ENCODE assay signal across 24 cellular contexts in genomic region chr1:37493336-37494098, GRCh38. TPM values are rescaled to one million over a fixed set of nuclear protein-coding genes. Genes with fewer than 3 reads are reported as not detected.
DNase-seq lines count a peak whose midpoint lies in the region; ATAC-seq and TF ChIP-seq lines count a peak whose summit lies in the region.
"Had no signal": no experiment of that assay in that cellular context is flagged by ENCODE, and none has a peak within 500 bp of the region (broad histone marks: within the 10 kb centered on the region; RNA-seq: fewer than 3 reads in every experiment).

No MANE protein-coding gene starts in this region.

- H3K36me3 Mint-ChIP-seq in activated CD8-positive, alpha-beta T cell treated with anti-CD3 and anti-CD28 coated beads for 36 hours (ENCODE audit: low read depth): peaks cover 29% of the 10 kb centered on the region
- peaks cover 25% of the 10 kb centered on the region for H3K36me3 Mint-ChIP-seq in activated CD8-positive, alpha-beta T cell treated with anti-CD3 and anti-CD28 coated beads, Interleukin-2, amount 10 ng/mL, durations not matched to agents 7 days and 5 days (ENCODE audit: low read depth)
- peaks cover 14% of the 10 kb centered on the region for H3K36me3 Mint-ChIP-seq in Caco-2 (ENCODE audit: insufficient read depth, unreplicated experiment)
- H3K36me3 Mint-ChIP-seq in T-helper 2 cell treated with Interferon-gamma antibody and Interleukin-4, amounts not matched to agents 5 μg/mL and 100 μg/mL, for 36 hours (ENCODE audit: low read depth): peaks cover 29% of the 10 kb centered on the region
- H3K36me3 Mint-ChIP-seq in memory B cell: peaks cover 20% of the 10 kb centered on the region

- peak overlapping the region; percentile 40 for H3K27ac Mint-ChIP-seq in activated CD8-positive, alpha-beta T cell treated with anti-CD3 and anti-CD28 coated beads for 36 hours
- H3K27ac Mint-ChIP-seq in activated CD8-positive, alpha-beta T cell treated with anti-CD3 and anti-CD28 coated beads, Interleukin-2, amount 10 ng/mL, durations not matched to agents 7 days and 5 days: no peak overlapping the region
- no peak overlapping the region for H3K27ac Mint-ChIP-seq in Caco-2 (ENCODE audit: unreplicated experiment)
- peak overlapping the region; percentile 22 for H3K27ac Mint-ChIP-seq in T-helper 2 cell treated with Interferon-gamma antibody and Interleukin-4, amounts not matched to agents 5 μg/mL and 100 μg/mL, for 36 hours
- H3K27ac Mint-ChIP-seq in memory B cell: peak overlapping the region; percentile 73

- no peak overlapping the region for H3K4me3 ChIP-seq in Caco-2 (ENCODE audit: low read depth, low read length)
- H3K4me3 ChIP-seq in heart right ventricle: no peak overlapping the region
- H3K4me3 ChIP-seq: esophagus muscularis mucosa, gastrocnemius medialis, GM23248, lung, ovary, PC-9, vagina had no signal

- CTCF ChIA-PET in activated CD8-positive, alpha-beta T cell treated with anti-CD3 and anti-CD28 coated beads for 36 hours (lab: Charles Lee): interaction anchor here (0.9 to 17.7 kb wide), 3 partner anchors 14 to 35 kb away, joined by 3 to 380 read pairs (median 4); no protein-coding TSS in a partner anchor
- CTCF ChIA-PET in activated CD8-positive, alpha-beta T cell treated with anti-CD3 and anti-CD28 coated beads, Interleukin-2, amount 10 ng/mL, durations not matched to agents 7 days and 5 days (lab: Charles Lee): interaction anchor here (1.1 to 11.1 kb wide), 3 partner anchors 21 to 37 kb away, joined by 3 to 269 read pairs (median 4); no protein-coding TSS in a partner anchor
- CTCF ChIA-PET in Caco-2 (lab: Charles Lee): no interaction called here
- CTCF ChIA-PET in HEK293T (lab: Yijun Ruan, JAX): interaction anchor here (0.9 kb wide), 1 partner anchor 327 kb away, joined by 3 read pairs; no protein-coding TSS in a partner anchor

- H3K4me1 ChIP-seq in Caco-2 (no peaks in the 10 kb centered on the region), heart right ventricle (peaks cover 0 to 10% (median 0%) of the 10 kb centered on the region in 9 donors)
- H3K4me1 ChIP-seq: BE2C, vagina had no signal

- DNase-seq in activated CD8-positive, alpha-beta T cell treated with anti-CD3 and anti-CD28 coated beads for 36 hours: no peak
- DNase-seq in activated CD8-positive, alpha-beta T cell treated with anti-CD3 and anti-CD28 coated beads, Interleukin-2, amount 10 ng/mL, durations not matched to agents 7 days and 5 days: no peak
- DNase-seq in Caco-2 (no peak), memory B cell (ENCODE audit: low spot score in 2 of 2) (no peak), HEK293T (ENCODE audit: extremely low spot score) (no peak), cortex of kidney (lab: John Stamatoyannopoulos, UW) (no peak), heart right ventricle (no peak)
- no peak for DNase-seq in T-helper 2 cell treated with Interferon-gamma antibody and Interleukin-4, amounts not matched to agents 5 μg/mL and 100 μg/mL, for 36 hours (ENCODE audit: low spot score)
- DNase-seq: activated gamma-delta T cell; BE2C; effector CD8-positive, alpha-beta T cell; gastrocnemius medialis; GM23248; MV-4-11; NCI-H1694 treated with DMSO at 0.1 percent for 48 hours; NCI-H226; ovary; PC-9; right cardiac atrium; stimulated activated CD4-positive, alpha-beta T cell treated with anti-CD3 and anti-CD28 coated beads, Interleukin-12 subunit alpha, Interleukin-12 subunit beta, amount 100 ng/mL, for 4 hours; substantia nigra had no signal

- H3K9me3 ChIP-seq in Caco-2: no peaks in the 10 kb centered on the region
- no peaks in the 10 kb centered on the region for H3K9me3 ChIP-seq in heart right ventricle
- H3K9me3 ChIP-seq: BE2C, esophagus muscularis mucosa, gastrocnemius medialis, ovary, vagina had no signal

- intact Hi-C loops in activated CD8-positive, alpha-beta T cell treated with anti-CD3 and anti-CD28 coated beads for 36 hours (cut with micrococcal nuclease): no loop called here
- intact Hi-C loops in Caco-2 (cut with micrococcal nuclease; ENCODE audit: unreplicated experiment): no loop called here
- intact Hi-C loops in heart right ventricle (cut with DNase I): no loop called here

- no peak for TF ChIP-seq CTCF in activated CD8-positive, alpha-beta T cell treated with anti-CD3 and anti-CD28 coated beads for 36 hours (IDR thresholded peaks at IDR 0.05)
- TF ChIP-seq CTCF in Caco-2 (IDR thresholded peaks at IDR 0.05; ENCODE audit: insufficient read depth in 1 of 2, low read depth in 1 of 2, low read length in 1 of 2, severe bottlenecking in 1 of 2, unreplicated experiment in 1 of 2) (no peak), heart right ventricle (IDR thresholded peaks at IDR 0.05) (no peak)

- 84 to 90% methylated on average over 2 of the region's 2 CpGs for WGBS in heart right ventricle, 2 donors

- H3K36me3 ChIP-seq in Caco-2 (ENCODE audit: control insufficient read depth, insufficient read depth, low read length): no peaks in the 10 kb centered on the region
- H3K36me3 ChIP-seq in heart right ventricle: peaks cover 0 to 100% (median 25%) of the 10 kb centered on the region in 9 donors
- H3K36me3 ChIP-seq: BE2C, ovary had no signal

- no peak overlapping the region for H3K27ac ChIP-seq in heart right ventricle
- H3K27ac ChIP-seq: esophagus muscularis mucosa, gastrocnemius medialis, GM23248, ovary, PC-9, vagina had no signal

- peaks cover 15% of the 10 kb centered on the region for H3K4me1 Mint-ChIP-seq in activated CD8-positive, alpha-beta T cell treated with anti-CD3 and anti-CD28 coated beads for 36 hours (ENCODE audit: low read depth)
- peaks cover 6% of the 10 kb centered on the region for H3K4me1 Mint-ChIP-seq in activated CD8-positive, alpha-beta T cell treated with anti-CD3 and anti-CD28 coated beads, Interleukin-2, amount 10 ng/mL, durations not matched to agents 7 days and 5 days (ENCODE audit: low read depth)
- H3K4me1 Mint-ChIP-seq in Caco-2 (ENCODE audit: low read depth, unreplicated experiment) (no peaks in the 10 kb centered on the region), memory B cell (peaks cover 2% of the 10 kb centered on the region)
- H3K4me1 Mint-ChIP-seq in T-helper 2 cell treated with Interferon-gamma antibody and Interleukin-4, amounts not matched to agents 5 μg/mL and 100 μg/mL, for 36 hours (ENCODE audit: low read depth): peaks cover 8% of the 10 kb centered on the region

- H3K9me3 Mint-ChIP-seq in activated CD8-positive, alpha-beta T cell treated with anti-CD3 and anti-CD28 coated beads for 36 hours: no peaks in the 10 kb centered on the region
- no peaks in the 10 kb centered on the region for H3K9me3 Mint-ChIP-seq in activated CD8-positive, alpha-beta T cell treated with anti-CD3 and anti-CD28 coated beads, Interleukin-2, amount 10 ng/mL, durations not matched to agents 7 days and 5 days (ENCODE audit: insufficient read depth)
- no peaks in the 10 kb centered on the region for H3K9me3 Mint-ChIP-seq in Caco-2 (ENCODE audit: unreplicated experiment)
- H3K9me3 Mint-ChIP-seq in T-helper 2 cell treated with Interferon-gamma antibody and Interleukin-4, amounts not matched to agents 5 μg/mL and 100 μg/mL, for 36 hours: no peaks in the 10 kb centered on the region
- H3K9me3 Mint-ChIP-seq in memory B cell: no peaks in the 10 kb centered on the region

- peak; percentile 37 for ATAC-seq in activated CD8-positive, alpha-beta T cell treated with anti-CD3 and anti-CD28 coated beads for 36 hours
- ATAC-seq in activated CD8-positive, alpha-beta T cell treated with anti-CD3 and anti-CD28 coated beads, Interleukin-2, amount 10 ng/mL, durations not matched to agents 7 days and 5 days: no peak
- ATAC-seq in memory B cell (ENCODE audit: low read depth) (no peak), heart right ventricle (no peak)
- ATAC-seq: gastrocnemius medialis, right cardiac atrium had no signal

- H3K27me3 Mint-ChIP-seq in activated CD8-positive, alpha-beta T cell treated with anti-CD3 and anti-CD28 coated beads for 36 hours: no peaks in the 10 kb centered on the region
- H3K27me3 Mint-ChIP-seq in activated CD8-positive, alpha-beta T cell treated with anti-CD3 and anti-CD28 coated beads, Interleukin-2, amount 10 ng/mL, durations not matched to agents 7 days and 5 days (ENCODE audit: low read depth): no peaks in the 10 kb centered on the region
- no peaks in the 10 kb centered on the region for H3K27me3 Mint-ChIP-seq in Caco-2 (ENCODE audit: insufficient read depth, unreplicated experiment)
- no peaks in the 10 kb centered on the region for H3K27me3 Mint-ChIP-seq in T-helper 2 cell treated with Interferon-gamma antibody and Interleukin-4, amounts not matched to agents 5 μg/mL and 100 μg/mL, for 36 hours (ENCODE audit: low read depth)
- no peaks in the 10 kb centered on the region for H3K27me3 Mint-ChIP-seq in memory B cell

- no peaks in the 10 kb centered on the region for H3K27me3 ChIP-seq in Caco-2 (replicated peaks; ENCODE audit: control insufficient read depth, insufficient read depth, low read length)
- no peaks in the 10 kb centered on the region for H3K27me3 ChIP-seq in heart right ventricle
- H3K27me3 ChIP-seq: BE2C, esophagus muscularis mucosa, gastrocnemius medialis, ovary, vagina had no signal

- POLR2A ChIA-PET in activated CD8-positive, alpha-beta T cell treated with anti-CD3 and anti-CD28 coated beads for 36 hours (lab: Charles Lee): interaction anchor here (3.1 kb wide), 1 partner anchor 15 kb away, joined by 7 read pairs; no protein-coding TSS in a partner anchor
- POLR2A ChIA-PET in activated CD8-positive, alpha-beta T cell treated with anti-CD3 and anti-CD28 coated beads, Interleukin-2, amount 10 ng/mL, durations not matched to agents 7 days and 5 days (lab: Charles Lee): interaction anchor here (1.0 kb wide), 1 partner anchor 10 kb away, joined by 5 read pairs; no protein-coding TSS in a partner anchor
- POLR2A ChIA-PET in Caco-2 (lab: Charles Lee): no interaction called here
- POLR2A ChIA-PET in HEK293T (lab: Yijun Ruan, JAX): no interaction called here

- TSS peak; percentile 42 for BruUV-seq in Caco-2 (replicated peaks; lab: Mats Ljungman, UMichigan)

- no peak overlapping the region for H3K4me3 Mint-ChIP-seq in activated CD8-positive, alpha-beta T cell treated with anti-CD3 and anti-CD28 coated beads for 36 hours
- H3K4me3 Mint-ChIP-seq in activated CD8-positive, alpha-beta T cell treated with anti-CD3 and anti-CD28 coated beads, Interleukin-2, amount 10 ng/mL, durations not matched to agents 7 days and 5 days: no peak overlapping the region
- no peak overlapping the region for H3K4me3 Mint-ChIP-seq in Caco-2 (ENCODE audit: unreplicated experiment)
- H3K4me3 Mint-ChIP-seq in T-helper 2 cell treated with Interferon-gamma antibody and Interleukin-4, amounts not matched to agents 5 μg/mL and 100 μg/mL, for 36 hours: no peak overlapping the region
- H3K4me3 Mint-ChIP-seq in memory B cell: no peak overlapping the region

RNA-seq across cellular contexts. Expression of gene ZC3H12A, which starts 19.1 kb away (rescaled TPM):
- 10 to 100 TPM; 20.4 to 20.5 TPM for total RNA-seq in activated CD8-positive, alpha-beta T cell treated with anti-CD3 and anti-CD28 coated beads for 36 hours
- total RNA-seq in activated CD8-positive, alpha-beta T cell treated with anti-CD3 and anti-CD28 coated beads, Interleukin-2, amount 10 ng/mL, durations not matched to agents 7 days and 5 days: 10 to 100 TPM; 15.1 to 17.8 TPM
- total RNA-seq in Caco-2 (2022) (4.7 and 4.9 TPM in 2 replicates), heart right ventricle (10 to 100 TPM in 1 of 10 donors, 1 to 10 TPM in 9; 2.9 to 10.9 (median 4.9) TPM)
- 1 to 10 TPM; 4.5 to 5.2 TPM for polyA plus RNA-seq in heart right ventricle

RNA-seq across cellular contexts. Expression of gene MEAF6, which starts 21.0 kb away (rescaled TPM):
- total RNA-seq in activated CD8-positive, alpha-beta T cell treated with anti-CD3 and anti-CD28 coated beads for 36 hours: 10 to 100 TPM; 74.0 to 76.3 TPM
- total RNA-seq in activated CD8-positive, alpha-beta T cell treated with anti-CD3 and anti-CD28 coated beads, Interleukin-2, amount 10 ng/mL, durations not matched to agents 7 days and 5 days: 10 to 100 TPM; 70.8 to 73.0 TPM
- total RNA-seq in Caco-2 (2022) (36.8 and 38.3 TPM in 2 replicates), heart right ventricle (10 to 100 TPM; 27.8 to 59.9 (median 38.0) TPM)
- 10 to 100 TPM; 33.8 to 34.0 TPM for polyA plus RNA-seq in heart right ventricle

Comparison
In these comparisons a context has a peak if more than half of its experiments do, and no peak if none do; other contexts are left out.
1. H3K27ac Mint-ChIP-seq: peak in activated CD8-positive, alpha-beta T cell treated with anti-CD3 and anti-CD28 coated beads for 36 hours (single experiment), T-helper 2 cell treated with Interferon-gamma antibody and Interleukin-4, amounts not matched to agents 5 μg/mL and 100 μg/mL, for 36 hours (single experiment) and memory B cell (single experiment); none in activated CD8-positive, alpha-beta T cell treated with anti-CD3 and anti-CD28 coated beads, Interleukin-2, amount 10 ng/mL, durations not matched to agents 7 days and 5 days (single experiment) and Caco-2 (single experiment).
2. POLR2A ChIA-PET loops: an anchor here in activated CD8-positive, alpha-beta T cell treated with anti-CD3 and anti-CD28 coated beads for 36 hours (3.1 kb wide) and activated CD8-positive, alpha-beta T cell treated with anti-CD3 and anti-CD28 coated beads, Interleukin-2, amount 10 ng/mL, durations not matched to agents 7 days and 5 days (1.0 kb wide); none called in Caco-2 and HEK293T.